In genomic region chr7:27165655-27166474, GRCh38 we compare ENCODE assay signal across 10 cellular contexts. TPM values are rescaled to one million over a fixed set of nuclear protein-coding genes. Genes with fewer than 3 reads are reported as not detected.
DNase-seq lines count a peak whose midpoint lies in the region; TF ChIP-seq lines count a peak whose summit lies in the region.
"Had no signal": no experiment of that assay in that cellular context is flagged by ENCODE, and none has a peak within 500 bp of the region (broad histone marks: within the 10 kb centered on the region; RNA-seq: fewer than 3 reads in every experiment).

No MANE protein-coding gene starts in this region.

- H3K9me3 ChIP-seq in adipocyte (ENCODE audit: control insufficient read depth, low read length), result no peaks in the 10 kb centered on the region
- H3K9me3 ChIP-seq in mesodermal cell (ENCODE audit: control insufficient read depth, low read length), result no peaks in the 10 kb centered on the region
- H3K9me3 ChIP-seq in vagina, result no peaks in the 10 kb centered on the region

- H3K27me3 ChIP-seq in adipocyte (replicated peaks; ENCODE audit: control insufficient read depth, insufficient read depth, low read length) (no peaks in the 10 kb centered on the region), vagina (no peaks in the 10 kb centered on the region)

- H3K27ac ChIP-seq in mesodermal cell (ENCODE audit: low read depth, low read length, severe bottlenecking) (peak overlapping the region; percentile 29), vagina (peak overlapping the region; percentile 99)

- H3K4me1 ChIP-seq in adipocyte (ENCODE audit: control insufficient read depth, insufficient read depth, low read length) (peaks cover 40% of the 10 kb centered on the region), mesodermal cell (ENCODE audit: control insufficient read depth, insufficient read depth, low read length, poor library complexity, severe bottlenecking) (peaks cover 7% of the 10 kb centered on the region), vagina (peaks cover 43% of the 10 kb centered on the region)

- DNase-seq in activated naive CD4-positive, alpha-beta T cell treated with anti-CD3 and anti-CD28 coated beads, Interleukin-2, amount 50 U/mL, for 16 hours, result no peak
- DNase-seq in adipocyte (ENCODE audit: low read depth), result no peak
- DNase-seq in vagina (ENCODE audit: extremely low spot score in 2 of 2), result no peak
- no peak for DNase-seq in RPMI8226
- DNase-seq in MV-4-11 (lab: John Stamatoyannopoulos, UW), result no peak
- no peak for DNase-seq in NCI-H2107 treated with DMSO at 0.1 percent for 48 hours (lab: John Stamatoyannopoulos, UW; ENCODE audit: unreplicated experiment)
- DNase-seq: activated effector memory CD4-positive, alpha-beta T cell treated with Interleukin-2 at 50 U/mL for 16 hours; NCI-H524 treated with DMSO at 0.1 percent for 48 hours had no signal

- peak overlapping the region; percentile 81 for H3K27ac Mint-ChIP-seq in activated naive CD4-positive, alpha-beta T cell treated with anti-CD3 and anti-CD28 coated beads, Interleukin-2, amount 50 U/mL, for 24 hours

- WGBS in mesodermal cell (ENCODE audit: insufficient coverage in 2 of 2), 2 experiments, result 8 to 11% methylated on average over 32 to 56 of the region's 58 CpGs

- peaks cover 2% of the 10 kb centered on the region for H3K36me3 Mint-ChIP-seq in activated naive CD4-positive, alpha-beta T cell treated with anti-CD3 and anti-CD28 coated beads, Interleukin-2, amount 50 U/mL, for 24 hours

- TF ChIP-seq POLR2A in vagina (IDR thresholded peaks at IDR 0.05), result no peak

- intact Hi-C loops in vagina (cut with DNase I), result loop anchor here (5.0 to 10.0 kb wide), 2 partner anchors 794 to 1311 kb away; no protein-coding TSS in a partner anchor

- peak overlapping the region; percentile 94 for H3K4me3 ChIP-seq in adipocyte (ENCODE audit: low read length)
- peak overlapping the region; percentile 24 for H3K4me3 ChIP-seq in mesodermal cell (ENCODE audit: extremely low read depth, insufficient read depth, low read length, poor library complexity, severe bottlenecking)
- peak overlapping the region; percentile 56 to 64 for H3K4me3 ChIP-seq in vagina

- peak overlapping the region; percentile 57 for H3K4me3 Mint-ChIP-seq in activated naive CD4-positive, alpha-beta T cell treated with anti-CD3 and anti-CD28 coated beads, Interleukin-2, amount 50 U/mL, for 24 hours

- peak overlapping the region; percentile 93 for H3K9ac ChIP-seq in adipocyte (ENCODE audit: low read length)

- H3K36me3 ChIP-seq in adipocyte (ENCODE audit: control insufficient read depth, insufficient read depth, low read length, severe bottlenecking), result peaks cover 5% of the 10 kb centered on the region
- no peaks in the 10 kb centered on the region for H3K36me3 ChIP-seq in mesodermal cell (ENCODE audit: control insufficient read depth, insufficient read depth, low read length)
- H3K36me3 ChIP-seq in vagina, result no peaks in the 10 kb centered on the region

- H3K4me1 Mint-ChIP-seq in activated naive CD4-positive, alpha-beta T cell treated with anti-CD3 and anti-CD28 coated beads, Interleukin-2, amount 50 U/mL, for 24 hours, result peaks cover 24% of the 10 kb centered on the region

- TF ChIP-seq CTCF in vagina (IDR thresholded peaks at IDR 0.05), result no peak

- H3K9me3 Mint-ChIP-seq in activated naive CD4-positive, alpha-beta T cell treated with anti-CD3 and anti-CD28 coated beads, Interleukin-2, amount 50 U/mL, for 24 hours, result no peaks in the 10 kb centered on the region

- H3K27me3 Mint-ChIP-seq in activated naive CD4-positive, alpha-beta T cell treated with anti-CD3 and anti-CD28 coated beads, Interleukin-2, amount 50 U/mL, for 24 hours, result peaks cover 56% of the 10 kb centered on the region

RNA-seq across cellular contexts. Expression of gene HOXA9, which starts 0.5 kb away (rescaled TPM):
- 11.6 TPM for polyA plus RNA-seq in mesodermal cell (2013, experiment 1 of 2)
- polyA plus RNA-seq in mesodermal cell (2013, experiment 2 of 2), result 11.2 TPM
- 13.0 TPM for total RNA-seq in vagina

RNA-seq across cellular contexts. Expression of gene HOXA10, which starts 8.3 kb away (rescaled TPM):
- 5.6 TPM for polyA plus RNA-seq in mesodermal cell (2013, experiment 1 of 2)
- 6.2 TPM for polyA plus RNA-seq in mesodermal cell (2013, experiment 2 of 2)
- total RNA-seq in vagina, result 19.2 TPM

RNA-seq across cellular contexts. Expression of gene HOXA7, which starts 9.4 kb away (rescaled TPM):
- polyA plus RNA-seq in mesodermal cell (2013, experiment 1 of 2), result 2.8 TPM
- polyA plus RNA-seq in mesodermal cell (2013, experiment 2 of 2), result 3.2 TPM
- total RNA-seq in vagina, result 23.8 TPM

RNA-seq across cellular contexts. Expression of gene HOXA3, which starts 13.5 kb away (rescaled TPM):
- 7.0 TPM for polyA plus RNA-seq in mesodermal cell (2013, experiment 1 of 2)
- polyA plus RNA-seq in mesodermal cell (2013, experiment 2 of 2), result 5.9 TPM
- 3.9 TPM for total RNA-seq in vagina

RNA-seq across cellular contexts. Expression of gene HOXA6, which starts 18.3 kb away (rescaled TPM):
- 4.2 TPM for polyA plus RNA-seq in mesodermal cell (2013, experiment 1 of 2)
- polyA plus RNA-seq in mesodermal cell (2013, experiment 2 of 2), result 2.2 TPM
- total RNA-seq in vagina, result 1.7 TPM

Comparison
In these comparisons a context has a peak if more than half of its experiments do, and no peak if none do; other contexts are left out.
1. H3K4me3 ChIP-seq: peak in every context shown above with its lines; median percentile 94 in adipocyte; 60 in vagina; 24 in mesodermal cell.